ENCODE assay signal across 21 cellular contexts in the genomic region with DNA sequence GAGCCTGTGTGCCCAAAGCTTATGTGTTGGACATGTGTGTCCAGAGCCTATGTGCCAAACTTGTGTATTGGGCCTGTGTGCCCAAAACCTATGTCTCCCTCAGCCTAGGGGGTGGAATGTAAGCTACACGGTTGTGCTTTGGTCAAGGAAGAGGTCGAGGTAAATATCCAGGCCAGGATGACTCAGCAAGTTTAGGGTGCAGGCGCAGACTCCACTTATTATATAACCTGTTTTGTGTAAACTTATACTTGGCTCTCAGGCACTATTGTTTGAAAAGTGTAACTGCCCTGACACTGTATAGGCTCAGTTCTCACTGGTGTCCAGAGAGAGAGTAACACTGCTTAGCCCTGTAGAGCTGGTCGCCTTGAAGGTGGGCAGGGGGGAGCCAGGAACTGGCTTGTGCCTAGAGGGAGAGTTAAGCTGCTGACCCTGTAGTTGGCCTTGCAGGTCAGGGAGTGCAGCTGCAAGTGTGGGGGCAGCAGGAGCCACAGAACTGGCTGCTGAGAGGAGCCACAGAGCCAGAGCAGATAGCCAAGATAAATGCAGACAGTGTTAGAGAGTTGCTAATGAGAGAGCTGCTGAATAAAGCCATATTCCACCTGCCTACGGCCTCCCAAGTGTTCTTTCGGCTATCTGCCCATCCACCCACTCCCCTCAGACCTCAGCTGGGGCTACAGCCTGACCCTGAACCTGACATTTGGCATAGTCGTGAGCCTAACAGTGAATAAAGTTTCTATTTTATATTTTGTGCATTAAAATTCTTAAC.
A peak's percentile ranks its signal among the peaks of the same experiment; 100 is the strongest.
DNase-seq lines count a peak whose midpoint lies in the region; ATAC-seq, FAIRE-seq and TF ChIP-seq lines count a peak whose summit lies in the region.
"Had no signal": no experiment of that assay in that cellular context is flagged by ENCODE, and none has a peak within 500 bp of the region (broad histone marks: within the 10 kb centered on the region; RNA-seq: fewer than 3 reads in every experiment).

No MANE protein-coding gene starts in this region.

- no peak for TF ChIP-seq RAD21 in HepG2 (CRISPR knock-in tag; IDR thresholded peaks at IDR 0.05)

- peak; percentile 26 for FAIRE-seq in HepG2 (lab: Jason Lieb, UNC)
- FAIRE-seq: bronchial epithelial cell, pancreas had no signal

- TF ChIP-seq POLR2A in HepG2 (IDR thresholded peaks at IDR 0.05; ENCODE audit: insufficient read depth in 1 of 2, low read depth in 2 of 2, low read length in 2 of 2): no peak

- intact Hi-C loops in HepG2 (cut with micrococcal nuclease; ENCODE audit: unreplicated experiment): no loop called here
- intact Hi-C loops in tibial artery (cut with DNase I; ENCODE audit: low total_unique reads): no loop called here

- H3K79me2 ChIP-seq in HepG2 (ENCODE audit: insufficient read depth, low read length): no peaks in the 10 kb centered on the region

- H3K4me3 ChIP-seq in Jurkat, Clone E6-1 (ENCODE audit: low read length): no peak overlapping the region
- H3K4me3 ChIP-seq in HepG2 (replicated peaks in 1 of 3; ENCODE audit: insufficient read depth in 1 of 3, low read depth in 2 of 3, low read length in 3 of 3): peak overlapping the region in 1 of 3 experiments; percentile 15; a peak in 1 of 6 replicates
- no peak overlapping the region for H3K4me3 ChIP-seq in tibial artery
- H3K4me3 ChIP-seq: pancreas, Peyer's patch, sigmoid colon had no signal

- no peaks in the 10 kb centered on the region for H4K20me1 ChIP-seq in HepG2 (ENCODE audit: insufficient read depth, low read length)

- DNase-seq in ELF-1 (ENCODE audit: low read depth, low spot score): peak; percentile 5
- peak; percentile 3 for DNase-seq in Jurkat, Clone E6-1 (ENCODE audit: low read depth, low spot score)
- peak; percentile 42 for DNase-seq in astrocyte of the hippocampus (ENCODE audit: low read depth, low spot score)
- peak; percentile 30 for DNase-seq in HepG2 (ENCODE audit: low spot score)
- DNase-seq in NK-92 treated with Interleukin-12 subunit alpha and Interleukin-12 subunit beta, amount 100 ng/mL, for 24 hours (lab: John Stamatoyannopoulos, UW): no peak
- DNase-seq in SKM-1 treated with dmso at 0.1 percent for 144 hours (lab: John Stamatoyannopoulos, UW; ENCODE audit: unreplicated experiment): no peak
- DNase-seq in activated naive CD4-positive, alpha-beta T cell treated with Interleukin-2 at 50 U/mL for 16 hours: no peak
- DNase-seq in tibial artery: no peak
- DNase-seq: activated naive CD8-positive, alpha-beta T cell treated with anti-CD3 and anti-CD28 coated beads, Interleukin-2, amount 10 ng/mL, durations not matched to agents 7 days and 5 days; foreskin fibroblast; GDM1; H9; hippocampal formation; NCI-H1048; NCI-H2081 treated with DMSO at 0.1 percent for 48 hours; NCI-H526 treated with DMSO at 0.1 percent for 48 hours; pancreas; Peyer's patch; sigmoid colon had no signal

- no peaks in the 10 kb centered on the region for H3K36me3 ChIP-seq in HepG2 (replicated peaks in 1 of 2; ENCODE audit: control insufficient read depth in 1 of 2, insufficient read depth in 2 of 2, low read length in 2 of 2)
- no peaks in the 10 kb centered on the region for H3K36me3 ChIP-seq in tibial artery
- H3K36me3 ChIP-seq: pancreas, Peyer's patch, sigmoid colon had no signal

- BruUV-seq in HepG2 (replicated peaks; lab: Mats Ljungman, UMichigan): no TSS peak

- H3K27me3 ChIP-seq in HepG2 (ENCODE audit: control insufficient read depth in 1 of 2, insufficient read depth in 2 of 2, low read length in 2 of 2) (no peaks in the 10 kb centered on the region), tibial artery (no peaks in the 10 kb centered on the region)
- H3K27me3 ChIP-seq: pancreas, Peyer's patch, sigmoid colon had no signal

- no peak overlapping the region for H3K9ac ChIP-seq in HepG2 (ENCODE audit: insufficient read depth, low read depth, low read length)

- TF ChIP-seq CTCF in HepG2 (CRISPR knock-in tag; IDR thresholded peaks at IDR 0.05) (no peak), tibial artery (IDR thresholded peaks at IDR 0.05) (no peak)

- peak; percentile 92 for ATAC-seq in HepG2
- ATAC-seq: naive thymus-derived CD4-positive, alpha-beta T cell; pancreas had no signal

- peak overlapping the region; percentile 72 for H3K4me2 ChIP-seq in HepG2 (ENCODE audit: low read depth, low read length)

- H3K27ac ChIP-seq in HepG2 (ENCODE audit: extremely low read length, insufficient read depth, low read length): no peak overlapping the region
- no peak overlapping the region for H3K27ac ChIP-seq in tibial artery
- H3K27ac ChIP-seq: pancreas, Peyer's patch, sigmoid colon had no signal

- POLR2A ChIA-PET in HepG2 (lab: Yijun Ruan, JAX): no interaction called here

- H3K4me1 ChIP-seq in HepG2 (ENCODE audit: insufficient read depth, low read length): peaks cover 10% of the 10 kb centered on the region
- H3K4me1 ChIP-seq in tibial artery: peaks cover 0 to 6% (median 0%) of the 10 kb centered on the region in 4 donors
- H3K4me1 ChIP-seq: pancreas, Peyer's patch, sigmoid colon had no signal

- TF ChIP-seq EP300 in HepG2 (IDR thresholded peaks at IDR 0.05; ENCODE audit: low read depth in 2 of 2, low read length in 2 of 2): no peak
- no peak for TF ChIP-seq EP300 in HepG2 (CRISPR knock-in tag; IDR thresholded peaks at IDR 0.05; ENCODE audit: borderline replicate concordance)

- WGBS in HepG2 (ENCODE audit: low lambda C conversion rate): 10% methylated on average over 4 of the region's 7 CpGs

- in situ Hi-C loops in HepG2 (cut with HindIII; ENCODE audit: extremely low pct_ligation_motif_present, low pct_unique_long_range_greater_than_20kb): no loop called here

- H3K9me3 ChIP-seq in HepG2 (ENCODE audit: low read length) (peaks cover 14% of the 10 kb centered on the region; the same call in 1 of the 2 replicates), tibial artery (no peaks in the 10 kb centered on the region)
- H3K9me3 ChIP-seq: pancreas had no signal

- peak overlapping the region; percentile 78 for H2AFZ ChIP-seq in HepG2 (ENCODE audit: low read length)

- CTCF ChIA-PET in HepG2 (lab: Yijun Ruan, JAX; ENCODE audit: low intra/inter-chr PET ratio, low total read pairs): no interaction called here

TF ChIP-seq in HepG2, 621 proteins besides CTCF, POLR2A, EP300 and RAD21 (continues in another document):
- TF ChIP-seq KAT2B (IDR thresholded peaks at IDR 0.05; ENCODE audit: borderline replicate concordance, low read depth, low read length): no peak
- TF ChIP-seq, protein P1, sequence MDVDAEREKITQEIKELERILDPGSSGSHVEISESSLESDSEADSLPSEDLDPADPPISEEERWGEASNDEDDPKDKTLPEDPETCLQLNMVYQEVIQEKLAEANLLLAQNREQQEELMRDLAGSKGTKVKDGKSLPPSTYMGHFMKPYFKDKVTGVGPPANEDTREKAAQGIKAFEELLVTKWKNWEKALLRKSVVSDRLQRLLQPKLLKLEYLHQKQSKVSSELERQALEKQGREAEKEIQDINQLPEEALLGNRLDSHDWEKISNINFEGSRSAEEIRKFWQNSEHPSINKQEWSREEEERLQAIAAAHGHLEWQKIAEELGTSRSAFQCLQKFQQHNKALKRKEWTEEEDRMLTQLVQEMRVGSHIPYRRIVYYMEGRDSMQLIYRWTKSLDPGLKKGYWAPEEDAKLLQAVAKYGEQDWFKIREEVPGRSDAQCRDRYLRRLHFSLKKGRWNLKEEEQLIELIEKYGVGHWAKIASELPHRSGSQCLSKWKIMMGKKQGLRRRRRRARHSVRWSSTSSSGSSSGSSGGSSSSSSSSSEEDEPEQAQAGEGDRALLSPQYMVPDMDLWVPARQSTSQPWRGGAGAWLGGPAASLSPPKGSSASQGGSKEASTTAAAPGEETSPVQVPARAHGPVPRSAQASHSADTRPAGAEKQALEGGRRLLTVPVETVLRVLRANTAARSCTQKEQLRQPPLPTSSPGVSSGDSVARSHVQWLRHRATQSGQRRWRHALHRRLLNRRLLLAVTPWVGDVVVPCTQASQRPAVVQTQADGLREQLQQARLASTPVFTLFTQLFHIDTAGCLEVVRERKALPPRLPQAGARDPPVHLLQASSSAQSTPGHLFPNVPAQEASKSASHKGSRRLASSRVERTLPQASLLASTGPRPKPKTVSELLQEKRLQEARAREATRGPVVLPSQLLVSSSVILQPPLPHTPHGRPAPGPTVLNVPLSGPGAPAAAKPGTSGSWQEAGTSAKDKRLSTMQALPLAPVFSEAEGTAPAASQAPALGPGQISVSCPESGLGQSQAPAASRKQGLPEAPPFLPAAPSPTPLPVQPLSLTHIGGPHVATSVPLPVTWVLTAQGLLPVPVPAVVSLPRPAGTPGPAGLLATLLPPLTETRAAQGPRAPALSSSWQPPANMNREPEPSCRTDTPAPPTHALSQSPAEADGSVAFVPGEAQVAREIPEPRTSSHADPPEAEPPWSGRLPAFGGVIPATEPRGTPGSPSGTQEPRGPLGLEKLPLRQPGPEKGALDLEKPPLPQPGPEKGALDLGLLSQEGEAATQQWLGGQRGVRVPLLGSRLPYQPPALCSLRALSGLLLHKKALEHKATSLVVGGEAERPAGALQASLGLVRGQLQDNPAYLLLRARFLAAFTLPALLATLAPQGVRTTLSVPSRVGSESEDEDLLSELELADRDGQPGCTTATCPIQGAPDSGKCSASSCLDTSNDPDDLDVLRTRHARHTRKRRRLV (CRISPR knock-in tag; IDR thresholded peaks at IDR 0.05): no peak
- TF ChIP-seq U2AF2 (IDR thresholded peaks at IDR 0.05; ENCODE audit: low read depth, low read length): no peak
- TF ChIP-seq SOX6 (IDR thresholded peaks at IDR 0.05): no peak
- peak; percentile 64 for TF ChIP-seq SOX6 (CRISPR knock-in tag; IDR thresholded peaks at IDR 0.05)
- TF ChIP-seq TBX3 (IDR thresholded peaks at IDR 0.05; ENCODE audit: borderline replicate concordance): no peak
- peak; percentile 44; the same call in 1 of the 2 replicates for TF ChIP-seq SALL1 (CRISPR knock-in tag; IDR thresholded peaks at IDR 0.05)
- no peak for TF ChIP-seq STAG1 (CRISPR knock-in tag; IDR thresholded peaks at IDR 0.05)
- peak; percentile 96 for TF ChIP-seq NFE2L2 (IDR thresholded peaks at IDR 0.05; ENCODE audit: low read length)
- TF ChIP-seq ZNF451 (CRISPR knock-in tag; IDR thresholded peaks at IDR 0.05): no peak
- TF ChIP-seq KLF12 (CRISPR knock-in tag; IDR thresholded peaks at IDR 0.05; ENCODE audit: borderline replicate concordance): no peak
- no peak for TF ChIP-seq ZNF703 (CRISPR knock-in tag; IDR thresholded peaks at IDR 0.05; ENCODE audit: borderline replicate concordance)

Comparison
In these comparisons a context has a peak if more than half of its experiments do, and no peak if none do; other contexts are left out.
1. DNase-seq: peak in ELF-1 (single experiment), Jurkat, Clone E6-1 (single experiment), astrocyte of the hippocampus (single experiment) and HepG2 (single experiment); none in NK-92 treated with Interleukin-12 subunit alpha and Interleukin-12 subunit beta, amount 100 ng/mL, for 24 hours (single experiment), SKM-1 treated with dmso at 0.1 percent for 144 hours (single experiment), activated naive CD4-positive, alpha-beta T cell treated with Interleukin-2 at 50 U/mL for 16 hours (single experiment) and tibial artery (0 of 2).